In genomic region chr3:148534089-148534988, GRCh38 we compare ENCODE assay signal across 1 cellular context.
TF ChIP-seq lines count a peak whose summit lies in the region.

No MANE protein-coding gene starts in this region.

TF ChIP-seq in HepG2, 621 proteins besides CTCF, POLR2A, EP300 and RAD21 (continued from another document and continues in another):
- TF ChIP-seq SP5 (CRISPR knock-in tag; IDR thresholded peaks at IDR 0.05; ENCODE audit: borderline replicate concordance, low read depth), result no peak
- no peak for TF ChIP-seq PATZ1 (CRISPR knock-in tag; IDR thresholded peaks at IDR 0.05)
- TF ChIP-seq NAIF1 (CRISPR knock-in tag; IDR thresholded peaks at IDR 0.05; ENCODE audit: borderline replicate concordance), result no peak
- TF ChIP-seq TFDP2 (CRISPR knock-in tag; IDR thresholded peaks at IDR 0.05), result no peak
- no peak for TF ChIP-seq SKIL (CRISPR knock-in tag; IDR thresholded peaks at IDR 0.05; ENCODE audit: borderline replicate concordance)
- no peak for TF ChIP-seq ATM (IDR thresholded peaks at IDR 0.05; ENCODE audit: borderline replicate concordance)
- TF ChIP-seq TCF7 (IDR thresholded peaks at IDR 0.05; ENCODE audit: low read depth), result no peak
- TF ChIP-seq ZMYM3 (CRISPR knock-in tag; IDR thresholded peaks at IDR 0.05), result peak; percentile 17; the same call in 1 of the 2 replicates
- no peak for TF ChIP-seq HNF1B (CRISPR knock-in tag; IDR thresholded peaks at IDR 0.05)
- no peak for TF ChIP-seq SRSF4 (IDR thresholded peaks at IDR 0.05; ENCODE audit: low read depth, low read length, poor library complexity, severe bottlenecking)
- TF ChIP-seq SYNCRIP (IDR thresholded peaks at IDR 0.05; ENCODE audit: insufficient read depth, low read depth, low read length), result no peak
- no peak for TF ChIP-seq POLR2AphosphoS5 (IDR thresholded peaks at IDR 0.05; ENCODE audit: low read depth, low read length)
- TF ChIP-seq RBFOX2 (IDR thresholded peaks at IDR 0.05; ENCODE audit: low read depth, low read length), result no peak
- TF ChIP-seq ZNF766 (CRISPR knock-in tag; IDR thresholded peaks at IDR 0.05; ENCODE audit: borderline replicate concordance), result no peak
- TF ChIP-seq BRD4 (CRISPR knock-in tag; IDR thresholded peaks at IDR 0.05), result no peak
- TF ChIP-seq MIXL1 (CRISPR knock-in tag; IDR thresholded peaks at IDR 0.05), result peak; percentile 60
- no peak for TF ChIP-seq NFE2L1 (CRISPR knock-in tag; IDR thresholded peaks at IDR 0.05; ENCODE audit: borderline replicate concordance)
- no peak for TF ChIP-seq ZNF407 (CRISPR knock-in tag; IDR thresholded peaks at IDR 0.05; ENCODE audit: not compliant biosample characterization)
- TF ChIP-seq ETV5 (CRISPR knock-in tag; IDR thresholded peaks at IDR 0.05; ENCODE audit: borderline replicate concordance), result no peak
- TF ChIP-seq ARID2 (CRISPR knock-in tag; IDR thresholded peaks at IDR 0.05; ENCODE audit: borderline replicate concordance), result no peak
- TF ChIP-seq SRSF9 (IDR thresholded peaks at IDR 0.05; ENCODE audit: borderline replicate concordance, insufficient read depth, low read depth, low read length, poor library complexity, severe bottlenecking), result no peak
- TF ChIP-seq ZNF580 (CRISPR knock-in tag; IDR thresholded peaks at IDR 0.05; ENCODE audit: borderline replicate concordance, low read depth), result no peak
- TF ChIP-seq MBD4 (IDR thresholded peaks at IDR 0.05; ENCODE audit: borderline replicate concordance, low read length), result no peak
- peak; percentile 64 for TF ChIP-seq NR2F6 (IDR thresholded peaks at IDR 0.05)
- TF ChIP-seq NR2F6 (CRISPR knock-in tag; IDR thresholded peaks at IDR 0.05), result peak; percentile 73; the same call in 1 of the 2 replicates
- TF ChIP-seq PLSCR1 (CRISPR knock-in tag; IDR thresholded peaks at IDR 0.05; ENCODE audit: borderline replicate concordance), result no peak
- no peak for TF ChIP-seq SRF (IDR thresholded peaks at IDR 0.05; ENCODE audit: low read depth, low read length)
- no peak for TF ChIP-seq BRCA1 (CRISPR knock-in tag; IDR thresholded peaks at IDR 0.05)
- peak; percentile 69; the same call in 1 of the 2 replicates for TF ChIP-seq ZGPAT (CRISPR knock-in tag; IDR thresholded peaks at IDR 0.05)
- no peak for TF ChIP-seq TMF1 (CRISPR knock-in tag; IDR thresholded peaks at IDR 0.05; ENCODE audit: low read depth)
- no peak for TF ChIP-seq RXRA (CRISPR knock-in tag; IDR thresholded peaks at IDR 0.05)
- TF ChIP-seq SOX5 (CRISPR knock-in tag; IDR thresholded peaks at IDR 0.05; ENCODE audit: borderline replicate concordance), result peak; percentile 59; the same call in 1 of the 2 replicates
- no peak for TF ChIP-seq GRHL1 (CRISPR knock-in tag; conservative IDR thresholded peaks at IDR 0.05)
- no peak for TF ChIP-seq PRPF4 (IDR thresholded peaks at IDR 0.05; ENCODE audit: low read depth, low read length, poor library complexity, severe bottlenecking)
- TF ChIP-seq ZBTB14 (CRISPR knock-in tag; IDR thresholded peaks at IDR 0.05), result no peak
- no peak for TF ChIP-seq TCF7L2 (IDR thresholded peaks at IDR 0.05; ENCODE audit: low read depth, low read length)
